ENCODE assay signal across 1 cellular context in genomic region chr3:24305795-24306467, GRCh38.
TF ChIP-seq lines count a peak whose summit lies in the region.

No MANE protein-coding gene starts in this region.

TF ChIP-seq in K562, 482 proteins besides CTCF, POLR2A, EP300 and RAD21 (continued from another document and continues in another):
- TF ChIP-seq TRIM25 (IDR thresholded peaks at IDR 0.05; ENCODE audit: borderline replicate concordance), result no peak
- TF ChIP-seq XRCC4 (IDR thresholded peaks at IDR 0.05; ENCODE audit: extremely low read depth, insufficient read depth, insufficient read length), result no peak
- no peak for TF ChIP-seq HMBOX1 (IDR thresholded peaks at IDR 0.05)
- no peak for TF ChIP-seq TAF15 (IDR thresholded peaks at IDR 0.05; ENCODE audit: low read depth, low read length)
- peak; percentile 75 for TF ChIP-seq FOXJ2 (tag; IDR thresholded peaks at IDR 0.05)
- no peak for TF ChIP-seq KDM5B (IDR thresholded peaks at IDR 0.05; ENCODE audit: insufficient replicate concordance, low read depth, low read length)
- peak; percentile 58 for TF ChIP-seq TOE1 (IDR thresholded peaks at IDR 0.05; ENCODE audit: borderline replicate concordance)
- no peak for TF ChIP-seq TOE1 (CRISPR knock-in tag; IDR thresholded peaks at IDR 0.05; ENCODE audit: borderline replicate concordance, low read depth)
- no peak for TF ChIP-seq DLX4 (CRISPR knock-in tag; IDR thresholded peaks at IDR 0.05)
- TF ChIP-seq MAX (CRISPR knock-in tag; IDR thresholded peaks at IDR 0.05), result no peak
- no peak for TF ChIP-seq ZBTB1 (CRISPR knock-in tag; IDR thresholded peaks at IDR 0.05; ENCODE audit: borderline replicate concordance, low read depth)
- TF ChIP-seq KDM1A (IDR thresholded peaks at IDR 0.05), result peak; percentile 96 to 98
- no peak; the same call in 1 of the 2 replicates for TF ChIP-seq ETV1 (tag; conservative IDR thresholded peaks at IDR 0.05; ENCODE audit: low read depth)
- TF ChIP-seq ZBTB11 (CRISPR knock-in tag; IDR thresholded peaks at IDR 0.05), result 0 out of 6 replicates have a peak, but pooled peaks of 1 of the 3 experiments have one; percentile 36
- TF ChIP-seq HNRNPH1 (optimal IDR thresholded peaks at IDR 0.05; ENCODE audit: low read depth, low read length), result no peak
- no peak for TF ChIP-seq FOXP4 (CRISPR knock-in tag; IDR thresholded peaks at IDR 0.05; ENCODE audit: borderline replicate concordance)
- no peak for TF ChIP-seq SRSF7 (optimal IDR thresholded peaks at IDR 0.05; ENCODE audit: low read depth, low read length)
- no peak for TF ChIP-seq CBFB (CRISPR knock-in tag; IDR thresholded peaks at IDR 0.05)
- no peak for TF ChIP-seq TFAP4 (CRISPR knock-in tag; IDR thresholded peaks at IDR 0.05; ENCODE audit: borderline replicate concordance)
- no peak for TF ChIP-seq SIN3B (IDR thresholded peaks at IDR 0.05; ENCODE audit: low read depth)
- TF ChIP-seq ZBTB7A (IDR thresholded peaks at IDR 0.05; ENCODE audit: borderline replicate concordance, control insufficient read depth, low read depth, low read length), result no peak
- no peak for TF ChIP-seq IRF1 (CRISPR knock-in tag; IDR thresholded peaks at IDR 0.05; ENCODE audit: borderline replicate concordance)
- TF ChIP-seq BMI1 (IDR thresholded peaks at IDR 0.05; ENCODE audit: low read length), result no peak
- peak; percentile 73; the same call in 1 of the 2 replicates for TF ChIP-seq FOXM1 (IDR thresholded peaks at IDR 0.05; ENCODE audit: low read depth)
- no peak for TF ChIP-seq FOXM1 (CRISPR knock-in tag; IDR thresholded peaks at IDR 0.05; ENCODE audit: low read depth)
- TF ChIP-seq HEY1 (CRISPR knock-in tag; IDR thresholded peaks at IDR 0.05; ENCODE audit: borderline replicate concordance), result no peak
- TF ChIP-seq DPF2 (IDR thresholded peaks at IDR 0.05), result peak; percentile 71
- no peak for TF ChIP-seq MCM5 (IDR thresholded peaks at IDR 0.05; ENCODE audit: low read depth)
- TF ChIP-seq SMAD4 (CRISPR knock-in tag; conservative IDR thresholded peaks at IDR 0.05), result 0 out of 2 replicates have a peak, but pooled peaks have one; percentile 36
- 0 out of 2 replicates have a peak, but pooled peaks have one; percentile 24 for TF ChIP-seq NBN (IDR thresholded peaks at IDR 0.05; ENCODE audit: low read depth)
- 0 out of 4 replicates have a peak, but pooled peaks of 1 of the 2 experiments have one; percentile 39 for TF ChIP-seq MAZ (CRISPR knock-in tag; conservative IDR thresholded peaks at IDR 0.05 in 1 of 2, IDR thresholded peaks at IDR 0.05 in 1 of 2)
- TF ChIP-seq CLOCK (CRISPR knock-in tag; IDR thresholded peaks at IDR 0.05; ENCODE audit: borderline replicate concordance), result no peak
- TF ChIP-seq ATF2 (CRISPR knock-in tag; IDR thresholded peaks at IDR 0.05), result no peak
- no peak for TF ChIP-seq HMGXB4 (CRISPR knock-in tag; IDR thresholded peaks at IDR 0.05)
- no peak for TF ChIP-seq NCOA6 (IDR thresholded peaks at IDR 0.05)
- no peak for TF ChIP-seq CEBPG (CRISPR knock-in tag; IDR thresholded peaks at IDR 0.05)
- no peak for TF ChIP-seq CEBPG (tag; conservative IDR thresholded peaks at IDR 0.05 in 1 of 2, IDR thresholded peaks at IDR 0.05 in 1 of 2)
- 0 out of 2 replicates have a peak, but pooled peaks have one; percentile 74 for TF ChIP-seq PHF21A (IDR thresholded peaks at IDR 0.05; ENCODE audit: borderline replicate concordance, low read depth)
- TF ChIP-seq ZNF561 (CRISPR knock-in tag; conservative IDR thresholded peaks at IDR 0.05), result no peak
- no peak for TF ChIP-seq SNAPC5 (CRISPR knock-in tag; IDR thresholded peaks at IDR 0.05)
- no peak for TF ChIP-seq ZNF75A (CRISPR knock-in tag; IDR thresholded peaks at IDR 0.05)
- no peak for TF ChIP-seq ZZZ3 (IDR thresholded peaks at IDR 0.05)
- no peak for TF ChIP-seq ZNF23 (CRISPR knock-in tag; IDR thresholded peaks at IDR 0.05)
- no peak for TF ChIP-seq ZNF584 (CRISPR knock-in tag; IDR thresholded peaks at IDR 0.05; ENCODE audit: low read depth)
- no peak for TF ChIP-seq ZBTB2 (IDR thresholded peaks at IDR 0.05)
- 0 out of 2 replicates have a peak, but pooled peaks have one; percentile 53 for TF ChIP-seq ZNF766 (CRISPR knock-in tag; conservative IDR thresholded peaks at IDR 0.05)
